23 cellular contexts compared by ENCODE assay signal in the genomic region with DNA sequence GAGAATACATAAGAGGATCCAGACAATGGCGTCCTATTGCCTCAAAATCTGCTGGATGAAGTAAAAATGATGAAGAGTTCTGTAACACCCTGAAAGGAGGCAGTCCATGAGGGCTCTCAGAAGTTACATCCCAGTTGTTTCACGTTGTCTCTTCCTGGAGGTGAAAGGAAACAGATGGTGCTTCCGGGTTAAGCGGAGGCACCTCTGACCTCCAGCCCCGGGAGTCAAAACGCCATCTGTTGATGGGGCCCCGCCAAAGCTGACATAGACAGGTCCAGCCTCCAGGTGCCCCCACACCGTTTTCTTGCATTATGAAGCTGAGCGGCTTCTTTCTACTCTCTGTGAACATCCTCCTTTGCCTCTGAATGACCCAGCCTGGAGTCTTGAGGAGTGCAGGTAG. TPM values are rescaled to one million over a fixed set of nuclear protein-coding genes. Genes with fewer than 3 reads are reported as not detected.
DNase-seq lines count a peak whose midpoint lies in the region; ATAC-seq, FAIRE-seq and TF ChIP-seq lines count a peak whose summit lies in the region.
"Had no signal": no experiment of that assay in that cellular context is flagged by ENCODE, and none has a peak within 500 bp of the region (broad histone marks: within the 10 kb centered on the region; RNA-seq: fewer than 3 reads in every experiment).

No MANE protein-coding gene starts in this region.

- TF ChIP-seq POLR2A in K562 (conservative IDR thresholded peaks at IDR 0.05) (no peak), upper lobe of left lung (IDR thresholded peaks at IDR 0.05) (no peak)

- no peak for FAIRE-seq in K562 (lab: Jason Lieb, UNC)
- FAIRE-seq: A549, GM12878 had no signal

- H3K4me1 Mint-ChIP-seq in naive thymus-derived CD4-positive, alpha-beta T cell = peaks cover 0 to 2% (median 0%) of the 10 kb centered on the region in 7 donors
- H3K4me1 Mint-ChIP-seq: CD14-positive monocyte; CD4-positive, alpha-beta memory T cell; H9 had no signal

- no peak overlapping the region for H3K27ac ChIP-seq in K562 (ENCODE audit: extremely low read depth, low read depth, low read length)
- H3K27ac ChIP-seq in upper lobe of left lung = no peak overlapping the region
- H3K27ac ChIP-seq in naive thymus-derived CD4-positive, alpha-beta T cell (ENCODE audit: low read depth, low read length) = no peak overlapping the region
- H3K27ac ChIP-seq: 22Rv1, A549, BLaER1 had no signal

- in situ Hi-C loops in K562 (cut with MboI) = no loop called here

- TF ChIP-seq CTCF in K562 (IDR thresholded peaks at IDR 0.05 in 2 of 3, conservative IDR thresholded peaks at IDR 0.05 in 1 of 3; ENCODE audit: insufficient read depth in 2 of 3, low read depth in 1 of 3, low read length in 3 of 3) = no peak
- TF ChIP-seq CTCF in upper lobe of left lung (IDR thresholded peaks at IDR 0.05) = no peak

- no peak for TF ChIP-seq RAD21 in K562 (CRISPR knock-in tag; conservative IDR thresholded peaks at IDR 0.05 in 1 of 2, IDR thresholded peaks at IDR 0.05 in 1 of 2)

- TF ChIP-seq EP300 in K562 (IDR thresholded peaks at IDR 0.05; ENCODE audit: low read length) (no peak), upper lobe of left lung (IDR thresholded peaks at IDR 0.05) (no peak)

- peak overlapping the region; percentile 62 for H2AFZ ChIP-seq in K562 (ENCODE audit: low read depth, low read length)

- H3K36me3 ChIP-seq in K562 (ENCODE audit: control insufficient read depth, insufficient read depth, low read length) = no peaks in the 10 kb centered on the region
- H3K36me3 ChIP-seq in upper lobe of left lung = no peaks in the 10 kb centered on the region
- no peaks in the 10 kb centered on the region for H3K36me3 ChIP-seq in naive thymus-derived CD4-positive, alpha-beta T cell (ENCODE audit: control insufficient read depth in 2 of 3, insufficient read depth in 3 of 3, low read length in 3 of 3)
- H3K36me3 ChIP-seq: BLaER1 had no signal

- DNase-seq in DMS 273 (lab: John Stamatoyannopoulos, UW; ENCODE audit: unreplicated experiment) (peak; percentile 19), DMS 273 treated with DMSO at 0.1 percent for 48 hours (lab: John Stamatoyannopoulos, UW) (no peak), AML-193 (lab: John Stamatoyannopoulos, UW) (peak; percentile 26 to 45), NCI-H2171 (lab: John Stamatoyannopoulos, UW) (peak; percentile 3), K562 (ENCODE audit: extremely low read depth in 1 of 4, low spot score in 3 of 4) (peak in 1 of 4 experiments; percentile 5), upper lobe of left lung (no peak)
- no peak for DNase-seq in stimulated activated CD4-positive, alpha-beta T cell treated with anti-CD3 and anti-CD28 coated beads, Interleukin-4, amount 100 ng/mL, for 1 hour
- DNase-seq in naive thymus-derived CD4-positive, alpha-beta T cell = no peak
- DNase-seq: CD4-positive, alpha-beta memory T cell; DMS53; DND-41; EL; GOT3; H9; KG1 had no signal

- peaks cover 0 to 17% of the 10 kb centered on the region in 2 experiments; a peak in 1 of 5 replicates for H3K27me3 ChIP-seq in K562 (ENCODE audit: control insufficient read depth in 2 of 2, insufficient read depth in 2 of 2, low read length in 2 of 2)
- no peaks in the 10 kb centered on the region for H3K27me3 ChIP-seq in upper lobe of left lung
- peaks cover 0 to 7% of the 10 kb centered on the region in 2 donors for H3K27me3 ChIP-seq in naive thymus-derived CD4-positive, alpha-beta T cell (ENCODE audit: control insufficient read depth in 2 of 2, insufficient read depth in 2 of 2, low read length in 2 of 2)
- H3K27me3 ChIP-seq: BLaER1 had no signal

- no peaks in the 10 kb centered on the region for H3K9me3 ChIP-seq in K562 (replicated peaks; ENCODE audit: control insufficient read depth, insufficient read depth, low read depth, low read length)
- H3K9me3 ChIP-seq in upper lobe of left lung = peaks cover 0 to 6% (median 0%) of the 10 kb centered on the region in 4 donors
- H3K9me3 ChIP-seq in naive thymus-derived CD4-positive, alpha-beta T cell (ENCODE audit: control insufficient read depth in 2 of 3, low read length in 3 of 3) = peaks cover 0 to 12% (median 0%) of the 10 kb centered on the region in 3 experiments

- ATAC-seq in K562 (peak; percentile 59), upper lobe of left lung (ENCODE audit: low FRiP score in 2 of 2) (no peak)
- no peak for ATAC-seq in naive thymus-derived CD4-positive, alpha-beta T cell
- ATAC-seq: A549, GM12878 had no signal

- H3K79me2 ChIP-seq in K562 (ENCODE audit: control insufficient read depth, insufficient read depth, low read length) = no peaks in the 10 kb centered on the region

- peaks cover 0 to 18% (median 9%) of the 10 kb centered on the region in 11 donors for H3K9me3 Mint-ChIP-seq in naive thymus-derived CD4-positive, alpha-beta T cell
- H3K9me3 Mint-ChIP-seq: H9 had no signal

- intact Hi-C loops in K562 (cut with micrococcal nuclease) = no loop called here
- intact Hi-C loops in naive thymus-derived CD4-positive, alpha-beta T cell (cut with micrococcal nuclease) = loop anchor here in 1 of 2 donors (10.0 kb wide), 1 partner anchor 56 kb away; the partner anchor contains the start of gene PI3

- no peak overlapping the region for H3K9ac ChIP-seq in K562 (ENCODE audit: insufficient read depth in 1 of 2, low read depth in 2 of 2, low read length in 2 of 2)
- H3K9ac ChIP-seq: BLaER1 had no signal

- WGBS in K562 (ENCODE audit: insufficient coverage, low coverage, missing lambda C conversion rate) = 11% methylated on average over 9 of the region's 9 CpGs
- WGBS in upper lobe of left lung, 2 donors = 65 to 75% methylated on average over 9 of the region's 9 CpGs

- CTCF ChIA-PET in K562 (lab: Yijun Ruan, JAX; ENCODE audit: low intra/inter-chr PET ratio) = no interaction called here
- CTCF ChIA-PET in naive thymus-derived CD4-positive, alpha-beta T cell (lab: Charles Lee) = no interaction called here

- no peak overlapping the region for H3K27ac Mint-ChIP-seq in naive thymus-derived CD4-positive, alpha-beta T cell
- H3K27ac Mint-ChIP-seq: CD4-positive, alpha-beta memory T cell; H9 had no signal

- no peak overlapping the region for H3K4me3 Mint-ChIP-seq in naive thymus-derived CD4-positive, alpha-beta T cell
- H3K4me3 Mint-ChIP-seq: CD14-positive monocyte; CD4-positive, alpha-beta memory T cell; H9 had no signal

- no peaks in the 10 kb centered on the region for H4K20me1 ChIP-seq in K562 (replicated peaks; ENCODE audit: control insufficient read depth, insufficient read depth, low read length)
- H4K20me1 ChIP-seq: BLaER1 had no signal

- H3K9me1 ChIP-seq in K562 (ENCODE audit: control insufficient read depth, insufficient read depth, low read length) = no peaks in the 10 kb centered on the region

- no TSS peak for BruUV-seq in K562 (replicated peaks; lab: Mats Ljungman, UMichigan)

- H3K4me1 ChIP-seq in K562 (replicated peaks in 1 of 2; ENCODE audit: control insufficient read depth in 2 of 2, insufficient read depth in 2 of 2, low read length in 2 of 2) (no peaks in the 10 kb centered on the region), upper lobe of left lung (no peaks in the 10 kb centered on the region)
- no peaks in the 10 kb centered on the region for H3K4me1 ChIP-seq in naive thymus-derived CD4-positive, alpha-beta T cell (ENCODE audit: control insufficient read depth in 2 of 2, insufficient read depth in 2 of 2, low read length in 2 of 2)
- H3K4me1 ChIP-seq: A549 had no signal

- peaks cover 31 to 64% (median 49%) of the 10 kb centered on the region in 5 donors for H3K27me3 Mint-ChIP-seq in naive thymus-derived CD4-positive, alpha-beta T cell

- H3K4me3 ChIP-seq in K562 (no peak overlapping the region), upper lobe of left lung (no peak overlapping the region)
- no peak overlapping the region for H3K4me3 ChIP-seq in naive thymus-derived CD4-positive, alpha-beta T cell (ENCODE audit: low read length)
- H3K4me3 ChIP-seq: A549, BLaER1, GM12878 had no signal

- no peak overlapping the region for H3K4me2 ChIP-seq in K562 (ENCODE audit: insufficient read depth, low read length)
- H3K4me2 ChIP-seq: A549, BLaER1 had no signal

- peaks cover 0 to 5% (median 0%) of the 10 kb centered on the region in 5 donors for H3K36me3 Mint-ChIP-seq in naive thymus-derived CD4-positive, alpha-beta T cell
- H3K36me3 Mint-ChIP-seq: CD14-positive monocyte had no signal

- POLR2A ChIA-PET in K562 (lab: Yijun Ruan, JAX) = no interaction called here
- POLR2A ChIA-PET in naive thymus-derived CD4-positive, alpha-beta T cell (lab: Charles Lee) = no interaction called here

RNA-seq across cellular contexts. Expression of gene SEMG2, which starts 9.5 kb away (rescaled TPM):
- total RNA-seq in K562 (2011; cell fraction: chromatin; rRNA removed; ENCODE audit: low replicate concordance) = not detected in 2 replicates
- total RNA-seq in K562 (2011; cell fraction: nucleolus; rRNA removed) = not detected in 2 replicates
- total RNA-seq in K562 (2011; cell fraction: nucleoplasm; rRNA removed) = not detected in 2 replicates
- not detected in 2 replicates for total RNA-seq in K562 (2014; rRNA removed)
- total RNA-seq in K562 (2014; rRNA removed; fragmentation: Illumina TruSeq; extraction: Trizol) = not detected in 2 replicates
- total RNA-seq in K562 (2015; rRNA removed; fragmentation: Illumina TruSeq; extraction: Trizol) = not detected in 2 replicates
- total RNA-seq in K562 (2021) = not detected in 2 replicates
- polyA plus RNA-seq in K562 (2011; rRNA removed) = not detected in 2 replicates
- not detected in 2 replicates for polyA plus RNA-seq in K562 (2011; cell fraction: cytosol; rRNA removed)
- polyA plus RNA-seq in K562 (2011; cell fraction: nucleus; rRNA removed) = not detected in 2 replicates
- not detected in 2 replicates for polyA plus RNA-seq in K562 (2012)
- polyA plus RNA-seq in K562 (2014; fragmentation: Illumina TruSeq; extraction: Trizol) = not detected in 2 replicates
- polyA plus RNA-seq in K562 (2014; fragmentation: Nextera tagmentation; extraction: Ambion mirVana) = not detected
- not detected in 2 replicates for polyA plus RNA-seq in K562 (2014; rRNA removed)
- polyA minus RNA-seq in K562 (2011; rRNA and poly(A)+ RNA removed) = not detected in 2 replicates
- polyA minus RNA-seq in K562 (2011; cell fraction: cytosol; rRNA and poly(A)+ RNA removed) = not detected in 2 replicates
- not detected in 2 replicates for polyA minus RNA-seq in K562 (2011; cell fraction: nucleus; rRNA and poly(A)+ RNA removed)
- not detected for total RNA-seq in upper lobe of left lung
- not detected for total RNA-seq in naive thymus-derived CD4-positive, alpha-beta T cell
- not detected for polyA plus RNA-seq in naive thymus-derived CD4-positive, alpha-beta T cell
- total RNA-seq: CD4-positive, alpha-beta memory T cell; G401; GM12878; H9; HT1080 had no signal
- polyA plus RNA-seq: A549; CD14-positive monocyte; CD4-positive, alpha-beta memory T cell; GM12878; IgD-negative memory B cell had no signal

RNA-seq across cellular contexts. Expression of gene SLPI, which starts 23.7 kb away (rescaled TPM):
- total RNA-seq in K562 (2011; cell fraction: chromatin; rRNA removed; ENCODE audit: low replicate concordance) = not detected in 2 replicates
- not detected in 2 replicates for total RNA-seq in K562 (2011; cell fraction: nucleolus; rRNA removed)
- total RNA-seq in K562 (2011; cell fraction: nucleoplasm; rRNA removed) = not detected in 2 replicates
- total RNA-seq in K562 (2014; rRNA removed) = not detected in 2 replicates
- not detected in 2 replicates for total RNA-seq in K562 (2014; rRNA removed; fragmentation: Illumina TruSeq; extraction: Trizol)
- not detected in 2 replicates for total RNA-seq in K562 (2015; rRNA removed; fragmentation: Illumina TruSeq; extraction: Trizol)
- total RNA-seq in K562 (2021) = 0.67 and 0.78 TPM in 2 replicates
- polyA plus RNA-seq in K562 (2011; rRNA removed) = not detected in 2 replicates
- polyA plus RNA-seq in K562 (2011; cell fraction: cytosol; rRNA removed) = not detected in 2 replicates
- not detected in 2 replicates for polyA plus RNA-seq in K562 (2011; cell fraction: nucleus; rRNA removed)
- not detected in 2 replicates for polyA plus RNA-seq in K562 (2012)
- not detected in 2 replicates for polyA plus RNA-seq in K562 (2014; fragmentation: Illumina TruSeq; extraction: Trizol)
- not detected for polyA plus RNA-seq in K562 (2014; fragmentation: Nextera tagmentation; extraction: Ambion mirVana)
- polyA plus RNA-seq in K562 (2014; rRNA removed) = not detected in 2 replicates
- not detected in 2 replicates for polyA minus RNA-seq in K562 (2011; rRNA and poly(A)+ RNA removed)
- 13.5 and 21.4 TPM in 2 replicates for polyA minus RNA-seq in K562 (2011; cell fraction: cytosol; rRNA and poly(A)+ RNA removed)
- polyA minus RNA-seq in K562 (2011; cell fraction: nucleus; rRNA and poly(A)+ RNA removed) = 3.8 and 5.7 TPM in 2 replicates
- total RNA-seq in upper lobe of left lung = 1,000 to 10,000 TPM; 1,039 to 7,285 (median 2,025) TPM
- total RNA-seq in naive thymus-derived CD4-positive, alpha-beta T cell = under 1 TPM in 1 of 5 experiments, not detected in 4; 0.96 TPM
- not detected for polyA plus RNA-seq in naive thymus-derived CD4-positive, alpha-beta T cell
- total RNA-seq: CD4-positive, alpha-beta memory T cell; G401; H9; HT1080 had no signal
- polyA plus RNA-seq: CD4-positive, alpha-beta memory T cell; IgD-negative memory B cell had no signal

RNA-seq across cellular contexts. Expression of gene SEMG1, which starts 23.8 kb away (rescaled TPM):
- total RNA-seq in K562 (2011; cell fraction: chromatin; rRNA removed; ENCODE audit: low replicate concordance) = not detected in 2 replicates
- total RNA-seq in K562 (2011; cell fraction: nucleolus; rRNA removed) = not detected in 2 replicates
- total RNA-seq in K562 (2011; cell fraction: nucleoplasm; rRNA removed) = not detected in 2 replicates
- total RNA-seq in K562 (2014; rRNA removed) = not detected in 2 replicates
- not detected in 2 replicates for total RNA-seq in K562 (2014; rRNA removed; fragmentation: Illumina TruSeq; extraction: Trizol)
- not detected in 2 replicates for total RNA-seq in K562 (2015; rRNA removed; fragmentation: Illumina TruSeq; extraction: Trizol)
- not detected in 2 replicates for total RNA-seq in K562 (2021)
- polyA plus RNA-seq in K562 (2011; rRNA removed) = not detected in 2 replicates
- polyA plus RNA-seq in K562 (2011; cell fraction: cytosol; rRNA removed) = not detected in 2 replicates
- polyA plus RNA-seq in K562 (2011; cell fraction: nucleus; rRNA removed) = not detected in 2 replicates
- polyA plus RNA-seq in K562 (2012) = not detected in 2 replicates
- polyA plus RNA-seq in K562 (2014; fragmentation: Illumina TruSeq; extraction: Trizol) = not detected in 2 replicates
- polyA plus RNA-seq in K562 (2014; fragmentation: Nextera tagmentation; extraction: Ambion mirVana) = not detected
- polyA plus RNA-seq in K562 (2014; rRNA removed) = not detected in 2 replicates
- not detected in 2 replicates for polyA minus RNA-seq in K562 (2011; rRNA and poly(A)+ RNA removed)
- polyA minus RNA-seq in K562 (2011; cell fraction: cytosol; rRNA and poly(A)+ RNA removed) = not detected in 2 replicates
- polyA minus RNA-seq in K562 (2011; cell fraction: nucleus; rRNA and poly(A)+ RNA removed) = not detected in 2 replicates
- not detected for total RNA-seq in upper lobe of left lung
- not detected for total RNA-seq in naive thymus-derived CD4-positive, alpha-beta T cell
- polyA plus RNA-seq in naive thymus-derived CD4-positive, alpha-beta T cell = not detected
- total RNA-seq: CD4-positive, alpha-beta memory T cell; G401; GM12878; HT1080 had no signal
- polyA plus RNA-seq: A549; CD14-positive monocyte; CD4-positive, alpha-beta memory T cell; GM12878; IgD-negative memory B cell had no signal

RNA-seq across cellular contexts. Expression of gene PI3, which starts 55.9 kb away (rescaled TPM):
- not detected in 2 replicates for total RNA-seq in K562 (2011; cell fraction: chromatin; rRNA removed; ENCODE audit: low replicate concordance)
- not detected in 2 replicates for total RNA-seq in K562 (2011; cell fraction: nucleolus; rRNA removed)
- not detected in 2 replicates for total RNA-seq in K562 (2011; cell fraction: nucleoplasm; rRNA removed)
- not detected in 2 replicates for total RNA-seq in K562 (2014; rRNA removed)
- total RNA-seq in K562 (2014; rRNA removed; fragmentation: Illumina TruSeq; extraction: Trizol) = not detected in 2 replicates
- not detected in 2 replicates for total RNA-seq in K562 (2015; rRNA removed; fragmentation: Illumina TruSeq; extraction: Trizol)
- total RNA-seq in K562 (2021) = not detected in 2 replicates
- not detected in 2 replicates for polyA plus RNA-seq in K562 (2011; rRNA removed)
- not detected in 2 replicates for polyA plus RNA-seq in K562 (2011; cell fraction: cytosol; rRNA removed)
- polyA plus RNA-seq in K562 (2011; cell fraction: nucleus; rRNA removed) = not detected in 2 replicates
- not detected in 2 replicates for polyA plus RNA-seq in K562 (2012)
- not detected in 2 replicates for polyA plus RNA-seq in K562 (2014; fragmentation: Illumina TruSeq; extraction: Trizol)
- not detected for polyA plus RNA-seq in K562 (2014; fragmentation: Nextera tagmentation; extraction: Ambion mirVana)
- not detected in 2 replicates for polyA plus RNA-seq in K562 (2014; rRNA removed)
- polyA minus RNA-seq in K562 (2011; rRNA and poly(A)+ RNA removed) = not detected in 2 replicates
- not detected in 2 replicates for polyA minus RNA-seq in K562 (2011; cell fraction: cytosol; rRNA and poly(A)+ RNA removed)
- not detected in 2 replicates for polyA minus RNA-seq in K562 (2011; cell fraction: nucleus; rRNA and poly(A)+ RNA removed)
- total RNA-seq in upper lobe of left lung = 10 to 100 TPM in 1 of 6 donors, 1 to 10 TPM in 4, not detected in 1; 3.2 to 16.7 (median 5.2) TPM
- not detected for total RNA-seq in naive thymus-derived CD4-positive, alpha-beta T cell
- polyA plus RNA-seq in naive thymus-derived CD4-positive, alpha-beta T cell = not detected
- total RNA-seq: CD4-positive, alpha-beta memory T cell; G401; GM12878; H9; HT1080 had no signal
- polyA plus RNA-seq: CD14-positive monocyte; CD4-positive, alpha-beta memory T cell; GM12878 had no signal

Comparison
In these comparisons a context has a peak if more than half of its experiments do, and no peak if none do; other contexts are left out.
1. DNase-seq: peak in DMS 273 (single experiment), AML-193 (2 of 2) and NCI-H2171 (single experiment); none in DMS 273 treated with DMSO at 0.1 percent for 48 hours (single experiment), stimulated activated CD4-positive, alpha-beta T cell treated with anti-CD3 and anti-CD28 coated beads, Interleukin-4, amount 100 ng/mL, for 1 hour (single experiment), upper lobe of left lung (0 of 2) and naive thymus-derived CD4-positive, alpha-beta T cell (0 of 9).
2. RNA of gene SLPI, which starts 23.7 kb away (total RNA-seq): 1,039 to 7,285 TPM in upper lobe of left lung; 0.67 to 0.78 TPM in K562 and 0.96 TPM in naive thymus-derived CD4-positive, alpha-beta T cell; every median in the first group is over 100 times any median in the second.